ENCODE assay signal across 1 cellular context in genomic region chr2:150513647-150514046, GRCh38.
TF ChIP-seq lines count a peak whose summit lies in the region.

No MANE protein-coding gene starts in this region.

TF ChIP-seq in HepG2, 621 proteins besides CTCF, POLR2A, EP300 and RAD21:
- TF ChIP-seq E2F5 (CRISPR knock-in tag; conservative IDR thresholded peaks at IDR 0.05) (no peak), ZNF569 (CRISPR knock-in tag; IDR thresholded peaks at IDR 0.05; ENCODE audit: borderline replicate concordance) (no peak), NCOA1 (CRISPR knock-in tag; IDR thresholded peaks at IDR 0.05) (no peak), ATF7 (IDR thresholded peaks at IDR 0.05) (0 out of 2 replicates have a peak, but pooled peaks have one; percentile 2), ATF7 (CRISPR knock-in tag; IDR thresholded peaks at IDR 0.05) (no peak)
